ENCODE assay signal across 8 cellular contexts in the genomic region with DNA sequence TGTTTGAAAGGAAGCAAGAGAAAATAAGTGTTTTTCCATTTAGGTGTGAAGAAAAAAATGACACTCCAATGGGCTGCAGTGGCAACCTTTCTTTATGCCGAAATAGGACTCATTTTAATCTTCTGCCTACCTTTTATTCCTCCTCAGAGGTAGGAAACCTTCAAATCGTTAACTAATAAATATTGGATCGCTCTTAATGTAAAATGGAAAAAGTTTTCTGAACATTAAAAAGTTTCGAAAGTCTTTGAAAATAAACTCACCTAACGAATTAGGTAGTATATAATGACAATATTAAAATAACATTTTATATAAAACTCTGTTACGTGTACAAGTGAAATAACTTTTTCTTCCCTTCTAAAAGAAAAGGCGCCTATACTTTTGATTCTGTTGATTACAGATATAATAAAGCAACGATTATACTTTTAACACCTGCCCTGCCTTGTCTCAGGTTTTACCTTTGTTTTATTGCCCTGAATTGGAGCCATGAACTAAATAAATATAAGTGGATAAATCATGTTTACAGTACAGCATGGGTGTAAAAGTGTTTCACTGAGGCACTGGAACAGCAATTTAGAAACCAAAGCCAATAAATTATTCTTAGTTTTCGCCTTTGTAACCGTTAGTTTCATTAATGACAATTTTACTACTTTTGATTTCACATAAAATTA. TPM values are rescaled to one million over a fixed set of nuclear protein-coding genes. Genes with fewer than 3 reads are reported as not detected.
DNase-seq lines count a peak whose midpoint lies in the region; TF ChIP-seq lines count a peak whose summit lies in the region.

No MANE protein-coding gene starts in this region.

- peaks cover 14% of the 10 kb centered on the region for H3K4me1 ChIP-seq in ACC112 (ENCODE audit: control insufficient read depth, insufficient read depth, low read length, unreplicated experiment)
- no peaks in the 10 kb centered on the region for H3K4me1 ChIP-seq in HUES64 (ENCODE audit: insufficient read depth, low read length)
- no peaks in the 10 kb centered on the region for H3K4me1 ChIP-seq in mucosa of stomach (ENCODE audit: control insufficient read depth, insufficient read depth, low read length)

- peak overlapping the region; percentile 99 for H3K4me3 ChIP-seq in ACC112 (ENCODE audit: low read depth, low read length)
- H3K4me3 ChIP-seq in HUES64 (ENCODE audit: low read length), result peak overlapping the region; percentile 84
- H3K4me3 ChIP-seq in mucosa of stomach (ENCODE audit: low read length), result peak overlapping the region; percentile 90

- WGBS in HUES64, result 56% methylated on average over 2 of the region's 10 CpGs

- H3K9me3 ChIP-seq in HUES64 (ENCODE audit: insufficient read depth, low read depth, low read length) (no peaks in the 10 kb centered on the region), mucosa of stomach (ENCODE audit: control insufficient read depth, low read length) (no peaks in the 10 kb centered on the region)

- H3K27me3 ChIP-seq in ACC112 (ENCODE audit: insufficient read depth, low read length) (no peaks in the 10 kb centered on the region), HUES64 (ENCODE audit: insufficient read depth, low read length) (no peaks in the 10 kb centered on the region), mucosa of stomach (ENCODE audit: control insufficient read depth, insufficient read depth, low read length) (no peaks in the 10 kb centered on the region)

- no peak for TF ChIP-seq POLR2A in erythroblast (IDR thresholded peaks at IDR 0.05; ENCODE audit: low read length)

- H3K27ac ChIP-seq in ACC112 (ENCODE audit: low read depth, low read length), result peak overlapping the region; percentile 63
- H3K27ac ChIP-seq in HUES64 (ENCODE audit: low read depth, low read length), result peak overlapping the region; percentile 79; the same call in 1 of the 2 replicates
- H3K27ac ChIP-seq in caudate nucleus (ENCODE audit: low read depth, low read length), result peak overlapping the region; percentile 63

- peak overlapping the region; percentile 86 for H3K9ac ChIP-seq in HUES64 (ENCODE audit: low read depth, low read length)
- H3K9ac ChIP-seq in mucosa of stomach (ENCODE audit: low read length), result peak overlapping the region; percentile 92

- peaks cover 36% of the 10 kb centered on the region for H3K79me2 ChIP-seq in ACC112 (ENCODE audit: control insufficient read depth, insufficient read depth, low read length, unreplicated experiment)

- H2AFZ ChIP-seq in ACC112 (ENCODE audit: low read length, unreplicated experiment), result peak overlapping the region; percentile 93

- H3K36me3 ChIP-seq in ACC112 (ENCODE audit: insufficient read depth, low read length) (peaks cover 15% of the 10 kb centered on the region), HUES64 (ENCODE audit: insufficient read depth, low read length) (peaks cover 24% of the 10 kb centered on the region), mucosa of stomach (ENCODE audit: control insufficient read depth, insufficient read depth, low read length) (no peaks in the 10 kb centered on the region)

- in situ Hi-C loops in KBM-7 (cut with MboI; ENCODE audit: low pct_unique_long_range_greater_than_20kb, low sequenced_read_pairs), result no loop called here

- DNase-seq in caudate nucleus (lab: John Stamatoyannopoulos, UW) (no peak), erythroblast (lab: John Stamatoyannopoulos, UW) (no peak), KBM-7 (no peak), NCI-H1436 treated with DMSO at 0.1 percent for 48 hours (lab: John Stamatoyannopoulos, UW) (no peak)
- DNase-seq in activated CD4-positive, alpha-beta T cell treated with anti-CD3 and anti-CD28 coated beads for 48 hours, result no peak

RNA-seq across cellular contexts. Expression of a gene that starts 0.8 kb away (rescaled TPM):
- polyA plus RNA-seq in HUES64 (2013, experiment 1 of 2), result 17.3 TPM
- 23.1 TPM for polyA plus RNA-seq in HUES64 (2013, experiment 2 of 2)

RNA-seq across cellular contexts. Expression of a gene that starts 17.1 kb away (rescaled TPM):
- polyA plus RNA-seq in HUES64 (2013, experiment 1 of 2), result 10.7 TPM
- 10.0 TPM for polyA plus RNA-seq in HUES64 (2013, experiment 2 of 2)

RNA-seq across cellular contexts. Expression of a gene that starts 17.1 kb away (rescaled TPM):
- 9.6 TPM for polyA plus RNA-seq in HUES64 (2013, experiment 1 of 2)
- polyA plus RNA-seq in HUES64 (2013, experiment 2 of 2), result 16.2 TPM
